ENCODE assay signal across 14 cellular contexts in the genomic region with DNA sequence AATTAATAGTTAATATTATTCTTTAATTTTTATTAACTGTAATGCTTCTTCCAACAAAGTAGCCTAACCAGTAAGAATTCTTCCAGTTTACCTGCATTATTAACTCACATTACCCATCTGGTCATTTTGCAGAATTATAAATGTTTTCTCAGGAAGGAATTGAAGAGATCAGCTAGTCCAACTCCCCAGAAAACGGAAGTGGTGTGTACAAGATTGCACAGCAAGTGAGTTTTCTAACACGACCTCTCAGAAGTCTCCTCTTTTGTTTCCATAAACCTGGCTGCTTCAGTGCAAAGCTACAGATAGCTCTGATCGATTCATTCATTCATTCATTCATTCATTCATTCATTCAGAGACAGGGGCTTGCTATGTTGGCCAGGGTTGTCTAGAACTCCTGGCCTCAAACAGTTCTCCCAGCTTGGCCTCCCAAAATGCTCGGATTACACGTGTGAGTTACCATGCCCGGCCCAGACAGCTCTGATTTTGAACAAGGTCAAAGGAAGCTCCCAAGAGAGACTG.
"Had no signal": no experiment of that assay in that cellular context is flagged by ENCODE, and none has a peak within 500 bp of the region (broad histone marks: within the 10 kb centered on the region; RNA-seq: fewer than 3 reads in every experiment).

No MANE protein-coding gene starts in this region.

- H3K4me1 Mint-ChIP-seq: naive thymus-derived CD4-positive, alpha-beta T cell; stimulated activated effector memory CD8-positive, alpha-beta T cell treated with anti-CD3 and anti-CD28 coated beads, Interleukin-12 subunit alpha, Interleukin-12 subunit beta, amount 100 ng/mL, for 72 hours had no signal

- H3K27me3 Mint-ChIP-seq: naive thymus-derived CD4-positive, alpha-beta T cell had no signal

- H3K9me3 Mint-ChIP-seq: naive thymus-derived CD4-positive, alpha-beta T cell; neural crest cell; stimulated activated effector memory CD8-positive, alpha-beta T cell treated with anti-CD3 and anti-CD28 coated beads, Interleukin-12 subunit alpha, Interleukin-12 subunit beta, amount 100 ng/mL, for 72 hours had no signal

- ATAC-seq: esophagus mucosa; naive thymus-derived CD4-positive, alpha-beta T cell; stimulated activated effector memory CD8-positive, alpha-beta T cell treated with anti-CD3 and anti-CD28 coated beads, Interleukin-12 subunit alpha, Interleukin-12 subunit beta, amount 100 ng/mL, for 72 hours had no signal

- DNase-seq: effector memory CD4-positive, alpha-beta T cell; heart left ventricle; hippocampal formation; mesendoderm; naive thymus-derived CD4-positive, alpha-beta T cell; posterior cingulate gyrus; stimulated activated CD4-positive, alpha-beta T cell treated with anti-CD3 and anti-CD28 coated beads, Interleukin-4, amount 100 ng/mL, for 1 hour; stimulated activated CD8-positive, alpha-beta memory T cell treated with anti-CD3 and anti-CD28 coated beads, Interleukin-4, amount 100 ng/mL, for 48 hours; stomach; substantia nigra; trophoblast cell had no signal

- H3K27ac Mint-ChIP-seq: naive thymus-derived CD4-positive, alpha-beta T cell; stimulated activated effector memory CD8-positive, alpha-beta T cell treated with anti-CD3 and anti-CD28 coated beads, Interleukin-12 subunit alpha, Interleukin-12 subunit beta, amount 100 ng/mL, for 72 hours had no signal

- H3K4me3 Mint-ChIP-seq: naive thymus-derived CD4-positive, alpha-beta T cell; neural crest cell; stimulated activated effector memory CD8-positive, alpha-beta T cell treated with anti-CD3 and anti-CD28 coated beads, Interleukin-12 subunit alpha, Interleukin-12 subunit beta, amount 100 ng/mL, for 72 hours had no signal

- H3K36me3 Mint-ChIP-seq: stimulated activated effector memory CD8-positive, alpha-beta T cell treated with anti-CD3 and anti-CD28 coated beads, Interleukin-12 subunit alpha, Interleukin-12 subunit beta, amount 100 ng/mL, for 72 hours had no signal
